In genomic region chr11:47566166-47566546, GRCh38 we compare ENCODE assay signal across 8 cellular contexts. TPM values are rescaled to one million over a fixed set of nuclear protein-coding genes. Genes with fewer than 3 reads are reported as not detected.
DNase-seq lines count a peak whose midpoint lies in the region; ATAC-seq and TF ChIP-seq lines count a peak whose summit lies in the region.

No MANE protein-coding gene starts in this region.

- H3K36me3 Mint-ChIP-seq in endodermal cell (ENCODE audit: low read depth) (peaks cover 29% of the 10 kb centered on the region), neural progenitor cell (peaks cover 4% of the 10 kb centered on the region)

- 39 to 66% methylated on average over 11 to 16 of the region's 16 CpGs for WGBS in endodermal cell (ENCODE audit: insufficient coverage in 1 of 2, insufficient read length in 1 of 2), 2 experiments

- no peaks in the 10 kb centered on the region for H3K27me3 Mint-ChIP-seq in endodermal cell (ENCODE audit: insufficient read depth)
- peaks cover 12% of the 10 kb centered on the region for H3K27me3 Mint-ChIP-seq in neural progenitor cell (ENCODE audit: insufficient read depth, low read depth)

- DNase-seq in NT2/D1 (ENCODE audit: low read depth, low spot score) = no peak
- no peak for DNase-seq in endodermal cell
- DNase-seq in neural progenitor cell (ENCODE audit: low spot score) = no peak
- DNase-seq in NCI-H226 = no peak
- DNase-seq in effector CD4-positive, alpha-beta T cell = no peak
- DNase-seq in middle frontal gyrus (ENCODE audit: extremely low spot score, low spot score) = no peak
- DNase-seq in NCI-H2081 (lab: John Stamatoyannopoulos, UW) = no peak

- peaks cover 29% of the 10 kb centered on the region for H3K36me3 ChIP-seq in NT2/D1 (ENCODE audit: insufficient read depth, insufficient read length, low read length)
- peaks cover 29% of the 10 kb centered on the region for H3K36me3 ChIP-seq in endodermal cell (ENCODE audit: control insufficient read depth, insufficient read depth, low read length)
- H3K36me3 ChIP-seq in neural progenitor cell = no peaks in the 10 kb centered on the region

- peaks cover 9% of the 10 kb centered on the region for H3F3A ChIP-seq in neural progenitor cell (ENCODE audit: low read depth)

- H3K27me3 ChIP-seq in NT2/D1 (ENCODE audit: insufficient read depth, insufficient read length) (no peaks in the 10 kb centered on the region), endodermal cell (ENCODE audit: control insufficient read depth, insufficient read depth, low read length, poor library complexity, severe bottlenecking) (no peaks in the 10 kb centered on the region), neural progenitor cell (no peaks in the 10 kb centered on the region)

- H3K9me3 Mint-ChIP-seq in endodermal cell = no peaks in the 10 kb centered on the region
- no peaks in the 10 kb centered on the region for H3K9me3 Mint-ChIP-seq in neural progenitor cell

- H3K4me3 ChIP-seq in NT2/D1 (ENCODE audit: insufficient read length, low read depth) (peak overlapping the region; percentile 85), endodermal cell (ENCODE audit: low read length) (peak overlapping the region; percentile 92), neural progenitor cell (peak overlapping the region; percentile 73)

- H3K27ac Mint-ChIP-seq in endodermal cell = peak overlapping the region; percentile 84
- H3K27ac Mint-ChIP-seq in neural progenitor cell = no peak overlapping the region

- ATAC-seq in GM19395 (IDR thresholded peaks at IDR 0.05; ENCODE audit: unreplicated experiment) = peak; percentile 2

- H3K9ac ChIP-seq in NT2/D1 (ENCODE audit: insufficient read length, low read depth) = peak overlapping the region; percentile 99
- H3K9ac ChIP-seq in endodermal cell (ENCODE audit: extremely low read depth, low read length, poor library complexity, severe bottlenecking) = peak overlapping the region; percentile 95
- peak overlapping the region; percentile 70 for H3K9ac ChIP-seq in neural progenitor cell

- peak overlapping the region; percentile 92 for H2AFZ ChIP-seq in neural progenitor cell (replicated peaks)

- H3K4me2 ChIP-seq in neural progenitor cell = peak overlapping the region; percentile 94

- H3K9me3 ChIP-seq in NT2/D1 (ENCODE audit: insufficient read depth, low read length) (no peaks in the 10 kb centered on the region), endodermal cell (ENCODE audit: control insufficient read depth, low read length) (no peaks in the 10 kb centered on the region), neural progenitor cell (ENCODE audit: low read depth) (no peaks in the 10 kb centered on the region)

- H3K27ac ChIP-seq in endodermal cell (ENCODE audit: low read depth, low read length) (no peak overlapping the region), neural progenitor cell (no peak overlapping the region)

- H3K4me1 ChIP-seq in NT2/D1 (ENCODE audit: insufficient read depth, insufficient read length) = no peaks in the 10 kb centered on the region
- no peaks in the 10 kb centered on the region for H3K4me1 ChIP-seq in endodermal cell (ENCODE audit: control insufficient read depth, insufficient read depth, low read length)
- no peaks in the 10 kb centered on the region for H3K4me1 ChIP-seq in neural progenitor cell

- H3K79me2 ChIP-seq in neural progenitor cell (ENCODE audit: low read depth) = peaks cover 34% of the 10 kb centered on the region

- H3K4me3 Mint-ChIP-seq in endodermal cell = peak overlapping the region; percentile 80
- peak overlapping the region; percentile 58 for H3K4me3 Mint-ChIP-seq in neural progenitor cell

- H3K4me1 Mint-ChIP-seq in endodermal cell = peaks cover 8% of the 10 kb centered on the region
- H3K4me1 Mint-ChIP-seq in neural progenitor cell = peaks cover 5% of the 10 kb centered on the region

- TF ChIP-seq CTCF in endodermal cell (conservative IDR thresholded peaks at IDR 0.05) = no peak
- no peak for TF ChIP-seq CTCF in neural progenitor cell (IDR thresholded peaks at IDR 0.05)

- H4K20me1 ChIP-seq in neural progenitor cell (ENCODE audit: low read depth) = peaks cover 3% of the 10 kb centered on the region

RNA-seq across cellular contexts. Expression of gene PTPMT1, which starts 0.8 kb away (rescaled TPM):
- total RNA-seq in endodermal cell (10 to 100 TPM; 55.8 to 65.0 TPM), neural progenitor cell (ENCODE audit: low replicate concordance) (60.4 and 73.6 TPM in 2 replicates)
- polyA plus RNA-seq in endodermal cell (2013, experiment 1 of 2) = 49.6 TPM
- polyA plus RNA-seq in endodermal cell (2013, experiment 2 of 2) = 45.3 TPM

RNA-seq across cellular contexts. Expression of gene KBTBD4, which starts 12.6 kb away (rescaled TPM):
- total RNA-seq in endodermal cell = 10 to 100 TPM; 13.7 to 14.8 TPM
- polyA plus RNA-seq in endodermal cell (2013, experiment 1 of 2) = 17.6 TPM
- 15.7 TPM for polyA plus RNA-seq in endodermal cell (2013, experiment 2 of 2)
- total RNA-seq in neural progenitor cell (ENCODE audit: low replicate concordance) = 19.5 and 23.9 TPM in 2 replicates

RNA-seq across cellular contexts. Expression of gene NDUFS3, which starts 12.7 kb away (rescaled TPM):
- 100 to 1,000 TPM; 104 to 106 TPM for total RNA-seq in endodermal cell
- 115 TPM for polyA plus RNA-seq in endodermal cell (2013, experiment 1 of 2)
- 113 TPM for polyA plus RNA-seq in endodermal cell (2013, experiment 2 of 2)
- 78.9 and 91.2 TPM in 2 replicates for total RNA-seq in neural progenitor cell (ENCODE audit: low replicate concordance)

RNA-seq across cellular contexts. Expression of gene CELF1, which starts 13.2 kb away (rescaled TPM):
- 100 to 1,000 TPM; 202 to 205 TPM for total RNA-seq in endodermal cell
- 89.3 TPM for polyA plus RNA-seq in endodermal cell (2013, experiment 1 of 2)
- polyA plus RNA-seq in endodermal cell (2013, experiment 2 of 2) = 85.0 TPM
- 170 and 173 TPM in 2 replicates for total RNA-seq in neural progenitor cell (ENCODE audit: low replicate concordance)

RNA-seq across cellular contexts. Expression of gene FAM180B, which starts 20.3 kb away (rescaled TPM):
- total RNA-seq in endodermal cell (under 1 TPM in 1 of 2 donors, not detected in 1; 0.20 TPM), neural progenitor cell (ENCODE audit: low replicate concordance) (not detected in 2 replicates)
- not detected for polyA plus RNA-seq in endodermal cell (2013, experiment 1 of 2)
- polyA plus RNA-seq in endodermal cell (2013, experiment 2 of 2) = not detected
